8 cellular contexts compared by ENCODE assay signal in the genomic region with DNA sequence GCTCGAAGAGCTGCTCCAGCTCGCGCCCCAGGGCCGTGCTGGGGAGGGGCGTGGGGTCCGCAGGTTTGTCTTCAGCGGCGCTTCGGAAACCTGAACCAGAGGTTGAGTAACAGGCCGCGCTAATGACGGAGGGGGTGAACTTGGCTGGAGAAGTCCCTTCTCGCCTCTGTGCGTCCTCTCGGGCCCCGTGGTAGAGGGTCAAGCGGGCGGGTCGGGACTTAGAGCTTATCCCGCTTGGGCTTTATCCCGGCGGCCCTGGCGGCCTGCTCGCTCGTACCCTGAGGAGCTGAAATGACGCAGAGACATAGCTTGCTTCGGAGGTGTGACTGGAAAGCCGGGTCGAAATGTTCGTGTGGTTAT. TPM values are rescaled to one million over a fixed set of nuclear protein-coding genes. Genes with fewer than 3 reads are reported as not detected.
DNase-seq lines count a peak whose midpoint lies in the region; ATAC-seq and TF ChIP-seq lines count a peak whose summit lies in the region.

No MANE protein-coding gene starts in this region.

- POLR2A ChIA-PET in MCF 10A (lab: Yijun Ruan, JAX) = interaction anchor here (0.6 to 4.7 kb wide), 17 partner anchors 9 to 1003 kb away, joined by 3 to 108 read pairs (median 4); partner anchors contain the start of gene CEP192

- no peaks in the 10 kb centered on the region for H3K9me3 Mint-ChIP-seq in activated naive CD4-positive, alpha-beta T cell treated with anti-CD3 and anti-CD28 coated beads for 36 hours
- H3K9me3 Mint-ChIP-seq in MCF 10A (ENCODE audit: unreplicated experiment) = no peaks in the 10 kb centered on the region

- CTCF ChIA-PET in activated naive CD4-positive, alpha-beta T cell treated with anti-CD3 and anti-CD28 coated beads for 36 hours (lab: Charles Lee) = interaction anchor here (0.6 to 2.1 kb wide), 4 partner anchors 13 to 267 kb away, joined by 3 to 6 read pairs (median 3); no protein-coding TSS in a partner anchor
- CTCF ChIA-PET in MCF 10A (lab: Yijun Ruan, JAX) = interaction anchor here (0.6 to 1.2 kb wide), 3 partner anchors 13 to 688 kb away, joined by 3 to 4 read pairs (median 3); no protein-coding TSS in a partner anchor

- no peaks in the 10 kb centered on the region for H3K27me3 Mint-ChIP-seq in activated naive CD4-positive, alpha-beta T cell treated with anti-CD3 and anti-CD28 coated beads for 36 hours (ENCODE audit: low read depth)
- no peaks in the 10 kb centered on the region for H3K27me3 Mint-ChIP-seq in MCF 10A (ENCODE audit: insufficient read depth, unreplicated experiment)

- peaks cover 49% of the 10 kb centered on the region for H3K4me1 Mint-ChIP-seq in activated naive CD4-positive, alpha-beta T cell treated with anti-CD3 and anti-CD28 coated beads for 36 hours (ENCODE audit: low read depth)
- peaks cover 29% of the 10 kb centered on the region for H3K4me1 Mint-ChIP-seq in MCF 10A (ENCODE audit: insufficient read depth, unreplicated experiment)

- intact Hi-C loops in activated naive CD4-positive, alpha-beta T cell treated with anti-CD3 and anti-CD28 coated beads for 36 hours (cut with micrococcal nuclease) = loop anchor here (1.0 to 10.0 kb wide), 11 partner anchors 52 to 1024 kb away; partner anchors contain the start of genes CEP76, PSMG2, PTPN2 and ZNF519
- intact Hi-C loops in MCF 10A (cut with micrococcal nuclease) = loop anchor here (1.0 to 10.0 kb wide), 3 partner anchors 17 to 172 kb away; no protein-coding TSS in a partner anchor

- peak overlapping the region; percentile 91 for H3K4me3 Mint-ChIP-seq in activated naive CD4-positive, alpha-beta T cell treated with anti-CD3 and anti-CD28 coated beads for 36 hours
- peak overlapping the region; percentile 89 for H3K4me3 Mint-ChIP-seq in MCF 10A (ENCODE audit: unreplicated experiment)

- ATAC-seq in HG03064 (IDR thresholded peaks at IDR 0.05; ENCODE audit: low read depth, unreplicated experiment) (peak; percentile 7), GM19467 (IDR thresholded peaks at IDR 0.05; ENCODE audit: unreplicated experiment) (no peak)

- TF ChIP-seq CTCF in MCF 10A (IDR thresholded peaks at IDR 0.05; ENCODE audit: unreplicated experiment) = no peak

- peak overlapping the region; percentile 89 for H3K27ac Mint-ChIP-seq in activated naive CD4-positive, alpha-beta T cell treated with anti-CD3 and anti-CD28 coated beads for 36 hours
- H3K27ac Mint-ChIP-seq in MCF 10A (ENCODE audit: low read depth, unreplicated experiment) = peak overlapping the region; percentile 98

- BruUV-seq in MCF 10A (replicated peaks; lab: Mats Ljungman, UMichigan) = no TSS peak

- H3K36me3 Mint-ChIP-seq in activated naive CD4-positive, alpha-beta T cell treated with anti-CD3 and anti-CD28 coated beads for 36 hours (ENCODE audit: low read depth) = peaks cover 5% of the 10 kb centered on the region
- peaks cover 21% of the 10 kb centered on the region for H3K36me3 Mint-ChIP-seq in MCF 10A (ENCODE audit: insufficient read depth, unreplicated experiment)

- DNase-seq in activated naive CD4-positive, alpha-beta T cell treated with anti-CD3 and anti-CD28 coated beads for 36 hours = peak; percentile 47
- DNase-seq in activated naive CD4-positive, alpha-beta T cell treated with Interleukin-2 at 50 U/mL for 16 hours = no peak
- DNase-seq in RPMI7951 (ENCODE audit: low read depth) = peak; percentile 47
- DNase-seq in MCF 10A (ENCODE audit: unreplicated experiment) = no peak
- DNase-seq in kidney tubule cell (ENCODE audit: low spot score) = peak; percentile 62
- DNase-seq in stimulated activated CD4-positive, alpha-beta T cell treated with anti-CD3 and anti-CD28 coated beads, Interleukin-4, amount 100 ng/mL, for 1 hour = peak; percentile 26

RNA-seq across cellular contexts. Expression of gene RNMT, which starts 0.5 kb away (rescaled TPM):
- 10 to 100 TPM; 25.2 to 27.4 TPM for total RNA-seq in activated naive CD4-positive, alpha-beta T cell treated with anti-CD3 and anti-CD28 coated beads for 36 hours
- total RNA-seq in RPMI7951 (2014; rRNA removed; shearing (Covaris generic)) = 16.5 and 21.0 TPM in 2 replicates
- 38.4 and 53.0 TPM in 2 replicates for total RNA-seq in MCF 10A (2022)

RNA-seq across cellular contexts. Expression of gene FAM210A, which starts 0.6 kb away (rescaled TPM):
- total RNA-seq in activated naive CD4-positive, alpha-beta T cell treated with anti-CD3 and anti-CD28 coated beads for 36 hours = 10 to 100 TPM; 18.6 to 20.2 TPM
- 30.2 and 33.0 TPM in 2 replicates for total RNA-seq in RPMI7951 (2014; rRNA removed; shearing (Covaris generic))
- 31.2 and 35.5 TPM in 2 replicates for total RNA-seq in MCF 10A (2022)

Comparison
In these comparisons a context has a peak if more than half of its experiments do, and no peak if none do; other contexts are left out.
1. DNase-seq: peak in activated naive CD4-positive, alpha-beta T cell treated with anti-CD3 and anti-CD28 coated beads for 36 hours (single experiment), RPMI7951 (single experiment), kidney tubule cell (single experiment) and stimulated activated CD4-positive, alpha-beta T cell treated with anti-CD3 and anti-CD28 coated beads, Interleukin-4, amount 100 ng/mL, for 1 hour (single experiment); none in activated naive CD4-positive, alpha-beta T cell treated with Interleukin-2 at 50 U/mL for 16 hours (single experiment) and MCF 10A (single experiment).